Comparison of ENCODE assay signal across 14 cellular contexts in genomic region chr16:53067675-53068074, GRCh38. TPM values are rescaled to one million over a fixed set of nuclear protein-coding genes. Genes with fewer than 3 reads are reported as not detected.
"Had no signal": no experiment of that assay in that cellular context is flagged by ENCODE, and none has a peak within 500 bp of the region (broad histone marks: within the 10 kb centered on the region; RNA-seq: fewer than 3 reads in every experiment).

No MANE protein-coding gene starts in this region.

- H3K9me3 ChIP-seq: psoas muscle, stomach, thoracic aorta had no signal

- H3K4me3 ChIP-seq: lung, psoas muscle, stomach, thoracic aorta had no signal

- H3K36me3 Mint-ChIP-seq: activated CD4-positive, alpha-beta memory T cell treated with anti-CD3 and anti-CD28 coated beads for 36 hours had no signal

- H3K27me3 Mint-ChIP-seq: activated CD4-positive, alpha-beta memory T cell treated with anti-CD3 and anti-CD28 coated beads for 36 hours had no signal

- H3K36me3 ChIP-seq: stomach had no signal

- DNase-seq: activated CD4-positive, alpha-beta memory T cell treated with anti-CD3 and anti-CD28 coated beads for 36 hours; activated naive CD4-positive, alpha-beta T cell treated with Interleukin-2 at 50 U/mL for 16 hours; amniotic stem cell; dermis blood vessel endothelial cell; endodermal cell; erythroblast; nephron progenitor cell; psoas muscle; stomach had no signal

- H3K27ac ChIP-seq: psoas muscle, thoracic aorta had no signal

- H3K27ac Mint-ChIP-seq: activated CD4-positive, alpha-beta memory T cell treated with anti-CD3 and anti-CD28 coated beads for 36 hours; endodermal cell; nephron progenitor cell had no signal

- H3K4me1 Mint-ChIP-seq: endodermal cell had no signal

- H3K27me3 ChIP-seq: stomach had no signal

- ATAC-seq: psoas muscle, sciatic nerve had no signal

- H3K9me3 Mint-ChIP-seq: activated CD4-positive, alpha-beta memory T cell treated with anti-CD3 and anti-CD28 coated beads for 36 hours; brain; nephron progenitor cell had no signal

- H3K4me3 Mint-ChIP-seq: activated CD4-positive, alpha-beta memory T cell treated with anti-CD3 and anti-CD28 coated beads for 36 hours; brain; endodermal cell; nephron progenitor cell had no signal

RNA-seq across cellular contexts. Expression of gene CHD9NB, which starts 15.0 kb away (rescaled TPM):
- total RNA-seq: mononuclear cell had no signal
